Comparison of ENCODE assay signal across 1 cellular context in genomic region chr10:1074063-1074747, GRCh38.
TF ChIP-seq lines count a peak whose summit lies in the region.

No MANE protein-coding gene starts in this region.

TF ChIP-seq in H1, 55 proteins besides CTCF, POLR2A, EP300 and RAD21:
- TF ChIP-seq, protein P1, sequence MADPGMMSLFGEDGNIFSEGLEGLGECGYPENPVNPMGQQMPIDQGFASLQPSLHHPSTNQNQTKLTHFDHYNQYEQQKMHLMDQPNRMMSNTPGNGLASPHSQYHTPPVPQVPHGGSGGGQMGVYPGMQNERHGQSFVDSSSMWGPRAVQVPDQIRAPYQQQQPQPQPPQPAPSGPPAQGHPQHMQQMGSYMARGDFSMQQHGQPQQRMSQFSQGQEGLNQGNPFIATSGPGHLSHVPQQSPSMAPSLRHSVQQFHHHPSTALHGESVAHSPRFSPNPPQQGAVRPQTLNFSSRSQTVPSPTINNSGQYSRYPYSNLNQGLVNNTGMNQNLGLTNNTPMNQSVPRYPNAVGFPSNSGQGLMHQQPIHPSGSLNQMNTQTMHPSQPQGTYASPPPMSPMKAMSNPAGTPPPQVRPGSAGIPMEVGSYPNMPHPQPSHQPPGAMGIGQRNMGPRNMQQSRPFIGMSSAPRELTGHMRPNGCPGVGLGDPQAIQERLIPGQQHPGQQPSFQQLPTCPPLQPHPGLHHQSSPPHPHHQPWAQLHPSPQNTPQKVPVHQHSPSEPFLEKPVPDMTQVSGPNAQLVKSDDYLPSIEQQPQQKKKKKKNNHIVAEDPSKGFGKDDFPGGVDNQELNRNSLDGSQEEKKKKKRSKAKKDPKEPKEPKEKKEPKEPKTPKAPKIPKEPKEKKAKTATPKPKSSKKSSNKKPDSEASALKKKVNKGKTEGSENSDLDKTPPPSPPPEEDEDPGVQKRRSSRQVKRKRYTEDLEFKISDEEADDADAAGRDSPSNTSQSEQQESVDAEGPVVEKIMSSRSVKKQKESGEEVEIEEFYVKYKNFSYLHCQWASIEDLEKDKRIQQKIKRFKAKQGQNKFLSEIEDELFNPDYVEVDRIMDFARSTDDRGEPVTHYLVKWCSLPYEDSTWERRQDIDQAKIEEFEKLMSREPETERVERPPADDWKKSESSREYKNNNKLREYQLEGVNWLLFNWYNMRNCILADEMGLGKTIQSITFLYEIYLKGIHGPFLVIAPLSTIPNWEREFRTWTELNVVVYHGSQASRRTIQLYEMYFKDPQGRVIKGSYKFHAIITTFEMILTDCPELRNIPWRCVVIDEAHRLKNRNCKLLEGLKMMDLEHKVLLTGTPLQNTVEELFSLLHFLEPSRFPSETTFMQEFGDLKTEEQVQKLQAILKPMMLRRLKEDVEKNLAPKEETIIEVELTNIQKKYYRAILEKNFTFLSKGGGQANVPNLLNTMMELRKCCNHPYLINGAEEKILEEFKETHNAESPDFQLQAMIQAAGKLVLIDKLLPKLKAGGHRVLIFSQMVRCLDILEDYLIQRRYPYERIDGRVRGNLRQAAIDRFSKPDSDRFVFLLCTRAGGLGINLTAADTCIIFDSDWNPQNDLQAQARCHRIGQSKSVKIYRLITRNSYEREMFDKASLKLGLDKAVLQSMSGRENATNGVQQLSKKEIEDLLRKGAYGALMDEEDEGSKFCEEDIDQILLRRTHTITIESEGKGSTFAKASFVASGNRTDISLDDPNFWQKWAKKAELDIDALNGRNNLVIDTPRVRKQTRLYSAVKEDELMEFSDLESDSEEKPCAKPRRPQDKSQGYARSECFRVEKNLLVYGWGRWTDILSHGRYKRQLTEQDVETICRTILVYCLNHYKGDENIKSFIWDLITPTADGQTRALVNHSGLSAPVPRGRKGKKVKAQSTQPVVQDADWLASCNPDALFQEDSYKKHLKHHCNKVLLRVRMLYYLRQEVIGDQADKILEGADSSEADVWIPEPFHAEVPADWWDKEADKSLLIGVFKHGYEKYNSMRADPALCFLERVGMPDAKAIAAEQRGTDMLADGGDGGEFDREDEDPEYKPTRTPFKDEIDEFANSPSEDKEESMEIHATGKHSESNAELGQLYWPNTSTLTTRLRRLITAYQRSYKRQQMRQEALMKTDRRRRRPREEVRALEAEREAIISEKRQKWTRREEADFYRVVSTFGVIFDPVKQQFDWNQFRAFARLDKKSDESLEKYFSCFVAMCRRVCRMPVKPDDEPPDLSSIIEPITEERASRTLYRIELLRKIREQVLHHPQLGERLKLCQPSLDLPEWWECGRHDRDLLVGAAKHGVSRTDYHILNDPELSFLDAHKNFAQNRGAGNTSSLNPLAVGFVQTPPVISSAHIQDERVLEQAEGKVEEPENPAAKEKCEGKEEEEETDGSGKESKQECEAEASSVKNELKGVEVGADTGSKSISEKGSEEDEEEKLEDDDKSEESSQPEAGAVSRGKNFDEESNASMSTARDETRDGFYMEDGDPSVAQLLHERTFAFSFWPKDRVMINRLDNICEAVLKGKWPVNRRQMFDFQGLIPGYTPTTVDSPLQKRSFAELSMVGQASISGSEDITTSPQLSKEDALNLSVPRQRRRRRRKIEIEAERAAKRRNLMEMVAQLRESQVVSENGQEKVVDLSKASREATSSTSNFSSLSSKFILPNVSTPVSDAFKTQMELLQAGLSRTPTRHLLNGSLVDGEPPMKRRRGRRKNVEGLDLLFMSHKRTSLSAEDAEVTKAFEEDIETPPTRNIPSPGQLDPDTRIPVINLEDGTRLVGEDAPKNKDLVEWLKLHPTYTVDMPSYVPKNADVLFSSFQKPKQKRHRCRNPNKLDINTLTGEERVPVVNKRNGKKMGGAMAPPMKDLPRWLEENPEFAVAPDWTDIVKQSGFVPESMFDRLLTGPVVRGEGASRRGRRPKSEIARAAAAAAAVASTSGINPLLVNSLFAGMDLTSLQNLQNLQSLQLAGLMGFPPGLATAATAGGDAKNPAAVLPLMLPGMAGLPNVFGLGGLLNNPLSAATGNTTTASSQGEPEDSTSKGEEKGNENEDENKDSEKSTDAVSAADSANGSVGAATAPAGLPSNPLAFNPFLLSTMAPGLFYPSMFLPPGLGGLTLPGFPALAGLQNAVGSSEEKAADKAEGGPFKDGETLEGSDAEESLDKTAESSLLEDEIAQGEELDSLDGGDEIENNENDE (IDR thresholded peaks at IDR 0.05; ENCODE audit: insufficient replicate concordance, low read length) = no peak
- no peak for TF ChIP-seq TEAD4 (IDR thresholded peaks at IDR 0.05; ENCODE audit: low read depth, low read length)
- no peak for TF ChIP-seq SIX5 (IDR thresholded peaks at IDR 0.05; ENCODE audit: low read depth, low read length)
- TF ChIP-seq SRF (IDR thresholded peaks at IDR 0.05; ENCODE audit: low read depth, low read length) = no peak
- TF ChIP-seq ZNF274 (IDR thresholded peaks at IDR 0.05; ENCODE audit: borderline replicate concordance, extremely low read depth, low read length) = no peak
- TF ChIP-seq NRF1 (IDR thresholded peaks at IDR 0.05; ENCODE audit: low read depth, low read length) = no peak
- no peak for TF ChIP-seq KDM5A (IDR thresholded peaks at IDR 0.05; ENCODE audit: low read length)
- no peak for TF ChIP-seq CEBPB (IDR thresholded peaks at IDR 0.05; ENCODE audit: low read depth, low read length)
- no peak for TF ChIP-seq TCF12 (IDR thresholded peaks at IDR 0.05; ENCODE audit: low read depth, low read length)
- TF ChIP-seq YY1 (IDR thresholded peaks at IDR 0.05; ENCODE audit: low read depth, low read length) = no peak
- no peak for TF ChIP-seq HDAC6 (IDR thresholded peaks at IDR 0.05; ENCODE audit: low read depth, low read length)
- no peak for TF ChIP-seq CHD1 (IDR thresholded peaks at IDR 0.05; ENCODE audit: low read depth, low read length)
